Comparison of ENCODE assay signal across 23 cellular contexts in genomic region chr2:26974352-26974751, GRCh38.
"Had no signal": no experiment of that assay in that cellular context is flagged by ENCODE, and none has a peak within 500 bp of the region (broad histone marks: within the 10 kb centered on the region; RNA-seq: fewer than 3 reads in every experiment).

No MANE protein-coding gene starts in this region.

- H3K27me3 ChIP-seq: ascending aorta, dorsolateral prefrontal cortex, transverse colon had no signal

- H3K4me3 ChIP-seq: ascending aorta, coronary artery, dorsolateral prefrontal cortex, spleen, transverse colon had no signal

- DNase-seq: activated CD4-positive, alpha-beta memory T cell treated with anti-CD3 and anti-CD28 coated beads for 36 hours; activated CD4-positive, alpha-beta T cell treated with anti-CD3 and anti-CD28 coated beads, Interleukin-2, amount 10 ng/mL, durations not matched to agents 24 days and 14 days; activated CD4-positive, CD25-positive, alpha-beta regulatory T cell treated with anti-CD3 and anti-CD28 coated beads, Interleukin-2, amount 50 U/mL, for 72 hours; activated CD8-positive, alpha-beta memory T cell treated with anti-CD3 and anti-CD28 coated beads, Interleukin-2, amount 50 U/mL, for 48 hours; activated gamma-delta T cell; activated naive CD4-positive, alpha-beta T cell treated with anti-CD3 and anti-CD28 coated beads, Interleukin-2, amount 10 ng/mL, durations not matched to agents 7 days and 5 days; activated naive CD8-positive, alpha-beta T cell treated with anti-CD3 and anti-CD28 coated beads, Interleukin-2, amount 10 ng/mL, durations not matched to agents 7 days and 5 days; activated T-cell treated with anti-CD3 and anti-CD28 coated beads, Interleukin-2, amount 50 U/mL, for 24 hours; dorsolateral prefrontal cortex; effector memory CD4-positive, alpha-beta T cell; head of caudate nucleus; hippocampal formation; naive thymus-derived CD4-positive, alpha-beta T cell; right cardiac atrium; spleen; stimulated activated naive CD4-positive, alpha-beta T cell; T-helper 9 cell; transverse colon had no signal

- H3K36me3 Mint-ChIP-seq: activated CD4-positive, alpha-beta memory T cell treated with anti-CD3 and anti-CD28 coated beads for 36 hours; activated naive CD4-positive, alpha-beta T cell treated with anti-CD3 and anti-CD28 coated beads, Interleukin-2, amount 10 ng/mL, durations not matched to agents 7 days and 5 days; brain; mesothelial cell of epicardium had no signal

- H3K36me3 ChIP-seq: ascending aorta, spleen, transverse colon had no signal

- H3K27ac Mint-ChIP-seq: activated CD4-positive, alpha-beta memory T cell treated with anti-CD3 and anti-CD28 coated beads for 36 hours; activated CD4-positive, alpha-beta T cell treated with anti-CD3 and anti-CD28 coated beads, Interleukin-2, amount 10 ng/mL, durations not matched to agents 24 days and 14 days; activated naive CD4-positive, alpha-beta T cell treated with anti-CD3 and anti-CD28 coated beads, Interleukin-2, amount 10 ng/mL, durations not matched to agents 7 days and 5 days; activated naive CD8-positive, alpha-beta T cell treated with anti-CD3 and anti-CD28 coated beads, Interleukin-2, amount 10 ng/mL, durations not matched to agents 7 days and 5 days; activated T-cell treated with anti-CD3 and anti-CD28 coated beads, Interleukin-2, amount 50 U/mL, for 24 hours; mesothelial cell of epicardium; T-helper 1 cell treated with Interleukin-12 subunit alpha and Interleukin-12 subunit beta and Interleukin-4 antibody, amounts not matched to agents 30 μg/mL and 1 μg/mL, for 36 hours had no signal

- H3K9me3 Mint-ChIP-seq: activated CD4-positive, alpha-beta memory T cell treated with anti-CD3 and anti-CD28 coated beads for 36 hours; activated CD4-positive, alpha-beta T cell treated with anti-CD3 and anti-CD28 coated beads, Interleukin-2, amount 10 ng/mL, durations not matched to agents 24 days and 14 days; activated naive CD4-positive, alpha-beta T cell treated with anti-CD3 and anti-CD28 coated beads, Interleukin-2, amount 10 ng/mL, durations not matched to agents 7 days and 5 days; activated naive CD8-positive, alpha-beta T cell treated with anti-CD3 and anti-CD28 coated beads, Interleukin-2, amount 10 ng/mL, durations not matched to agents 7 days and 5 days; activated T-cell treated with anti-CD3 and anti-CD28 coated beads, Interleukin-2, amount 50 U/mL, for 24 hours; mesothelial cell of epicardium; naive thymus-derived CD4-positive, alpha-beta T cell; T-helper 1 cell treated with Interleukin-12 subunit alpha and Interleukin-12 subunit beta and Interleukin-4 antibody, amounts not matched to agents 30 μg/mL and 1 μg/mL, for 36 hours had no signal

- H3K4me3 Mint-ChIP-seq: activated CD4-positive, alpha-beta memory T cell treated with anti-CD3 and anti-CD28 coated beads for 36 hours; activated CD4-positive, alpha-beta T cell treated with anti-CD3 and anti-CD28 coated beads, Interleukin-2, amount 10 ng/mL, durations not matched to agents 24 days and 14 days; activated naive CD4-positive, alpha-beta T cell treated with anti-CD3 and anti-CD28 coated beads, Interleukin-2, amount 10 ng/mL, durations not matched to agents 7 days and 5 days; activated naive CD8-positive, alpha-beta T cell treated with anti-CD3 and anti-CD28 coated beads, Interleukin-2, amount 10 ng/mL, durations not matched to agents 7 days and 5 days; activated T-cell treated with anti-CD3 and anti-CD28 coated beads, Interleukin-2, amount 50 U/mL, for 24 hours; mesothelial cell of epicardium; naive thymus-derived CD4-positive, alpha-beta T cell; T-helper 1 cell treated with Interleukin-12 subunit alpha and Interleukin-12 subunit beta and Interleukin-4 antibody, amounts not matched to agents 30 μg/mL and 1 μg/mL, for 36 hours had no signal

- H3K27ac ChIP-seq: ascending aorta, coronary artery, dorsolateral prefrontal cortex, spleen, transverse colon had no signal

- H3K9me3 ChIP-seq: ascending aorta, spleen, transverse colon had no signal

- ATAC-seq: naive thymus-derived CD4-positive, alpha-beta T cell; right cardiac atrium had no signal
